ENCODE assay signal across 1 cellular context in the genomic region with DNA sequence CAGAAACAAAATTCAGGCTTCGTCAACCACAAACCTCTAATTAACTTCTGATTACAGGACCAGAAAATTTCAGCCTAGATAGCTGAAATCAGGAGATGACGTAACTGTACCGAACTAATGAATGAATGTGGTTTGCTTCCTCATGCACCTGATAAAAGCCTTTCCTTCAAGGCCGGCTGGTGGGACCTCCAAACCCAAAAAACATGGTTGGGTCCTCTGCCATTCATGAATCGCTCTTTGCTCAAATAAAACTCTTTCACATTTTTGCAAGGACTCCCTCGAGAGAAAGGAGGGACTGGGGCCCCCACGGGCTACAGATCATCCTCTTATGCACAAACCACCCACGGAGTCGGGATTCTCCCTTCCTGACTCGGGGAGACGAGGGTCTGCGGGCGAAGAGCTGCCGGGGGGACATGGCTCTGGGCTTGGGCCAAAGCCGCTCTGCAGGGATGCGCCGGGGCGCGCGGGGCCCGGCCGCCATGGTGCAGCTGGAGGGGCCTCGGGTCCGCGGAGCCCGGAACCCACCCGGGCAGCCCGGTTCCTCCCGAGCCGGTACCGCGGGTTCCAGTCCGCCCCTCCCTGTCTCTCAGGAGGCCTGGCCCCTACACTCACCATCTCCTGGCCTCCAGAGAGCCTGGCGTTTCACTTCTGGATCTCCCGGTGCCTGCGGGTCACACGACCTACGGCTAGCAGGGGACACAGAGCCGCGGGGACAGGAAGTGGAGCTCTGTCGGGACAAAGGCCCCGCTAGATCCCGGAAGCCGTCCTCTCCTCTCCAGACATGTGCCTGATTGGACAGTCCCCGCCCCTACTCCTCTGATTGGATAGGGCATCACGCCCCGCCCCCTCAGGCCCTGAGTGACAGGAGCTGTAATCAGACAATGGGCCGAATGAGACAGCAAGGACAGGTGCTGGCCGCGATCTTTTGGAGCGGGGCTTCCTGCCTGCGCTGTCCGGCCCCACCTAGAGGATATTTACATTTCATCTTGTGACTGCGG.
A peak's percentile ranks its signal among the peaks of the same experiment; 100 is the strongest.
TF ChIP-seq lines count a peak whose summit lies in the region.

Gene ZNF195, minus strand, starts transcription at position 721 of the 998 bp plus-strand sequence. Its CDS starts 106 bp downstream, at position 615.

TF ChIP-seq in K562, 482 proteins besides CTCF, POLR2A, EP300 and RAD21 (continued from another document and continues in another):
- no peak for TF ChIP-seq PHB2 (IDR thresholded peaks at IDR 0.05; ENCODE audit: low read depth)
- no peak for TF ChIP-seq HEY1 (CRISPR knock-in tag; IDR thresholded peaks at IDR 0.05; ENCODE audit: borderline replicate concordance)
- TF ChIP-seq ZSCAN32 (CRISPR knock-in tag; IDR thresholded peaks at IDR 0.05) = no peak
- no peak for TF ChIP-seq KHSRP (IDR thresholded peaks at IDR 0.05)
- TF ChIP-seq ZNF395 (CRISPR knock-in tag; IDR thresholded peaks at IDR 0.05) = no peak
- peak; percentile 72; the same call in 1 of the 2 replicates for TF ChIP-seq ZNF12 (CRISPR knock-in tag; IDR thresholded peaks at IDR 0.05)
- TF ChIP-seq CHD1 (IDR thresholded peaks at IDR 0.05; ENCODE audit: low read length) = peak; percentile 42
- no peak for TF ChIP-seq ZNF121 (CRISPR knock-in tag; conservative IDR thresholded peaks at IDR 0.05)
- TF ChIP-seq ARHGAP35 (IDR thresholded peaks at IDR 0.05; ENCODE audit: partially characterized antibody) = no peak
- no peak; the same call in 1 of the 2 replicates for TF ChIP-seq GTF2F1 (IDR thresholded peaks at IDR 0.05; ENCODE audit: low read depth, low read length)
- TF ChIP-seq DIDO1 (tag; IDR thresholded peaks at IDR 0.05; ENCODE audit: low read depth) = 0 out of 2 replicates have a peak, but pooled peaks have one; percentile 28
- TF ChIP-seq HDAC6 (IDR thresholded peaks at IDR 0.05; ENCODE audit: low read depth, low read length) = no peak
- TF ChIP-seq SAFB (IDR thresholded peaks at IDR 0.05; ENCODE audit: borderline replicate concordance, low read depth, low read length) = no peak
- no peak for TF ChIP-seq MTA1 (IDR thresholded peaks at IDR 0.05; ENCODE audit: borderline replicate concordance)
- TF ChIP-seq KLF1 (tag; IDR thresholded peaks at IDR 0.05) = 0 out of 2 replicates have a peak, but pooled peaks have one; percentile 38
- peak; percentile 83 for TF ChIP-seq RBM25 (IDR thresholded peaks at IDR 0.05; ENCODE audit: low read depth, low read length, severe bottlenecking)
- TF ChIP-seq ZFX (CRISPR knock-in tag; IDR thresholded peaks at IDR 0.05) = peak; percentile 98
- TF ChIP-seq SAFB2 (IDR thresholded peaks at IDR 0.05; ENCODE audit: borderline replicate concordance, low read depth, low read length, severe bottlenecking) = no peak
- no peak for TF ChIP-seq ZNF668 (CRISPR knock-in tag; IDR thresholded peaks at IDR 0.05)
- peak; percentile 9 to 93; a peak in 2 of 4 replicates for TF ChIP-seq HDAC1 (IDR thresholded peaks at IDR 0.05)
- TF ChIP-seq, protein P1, sequence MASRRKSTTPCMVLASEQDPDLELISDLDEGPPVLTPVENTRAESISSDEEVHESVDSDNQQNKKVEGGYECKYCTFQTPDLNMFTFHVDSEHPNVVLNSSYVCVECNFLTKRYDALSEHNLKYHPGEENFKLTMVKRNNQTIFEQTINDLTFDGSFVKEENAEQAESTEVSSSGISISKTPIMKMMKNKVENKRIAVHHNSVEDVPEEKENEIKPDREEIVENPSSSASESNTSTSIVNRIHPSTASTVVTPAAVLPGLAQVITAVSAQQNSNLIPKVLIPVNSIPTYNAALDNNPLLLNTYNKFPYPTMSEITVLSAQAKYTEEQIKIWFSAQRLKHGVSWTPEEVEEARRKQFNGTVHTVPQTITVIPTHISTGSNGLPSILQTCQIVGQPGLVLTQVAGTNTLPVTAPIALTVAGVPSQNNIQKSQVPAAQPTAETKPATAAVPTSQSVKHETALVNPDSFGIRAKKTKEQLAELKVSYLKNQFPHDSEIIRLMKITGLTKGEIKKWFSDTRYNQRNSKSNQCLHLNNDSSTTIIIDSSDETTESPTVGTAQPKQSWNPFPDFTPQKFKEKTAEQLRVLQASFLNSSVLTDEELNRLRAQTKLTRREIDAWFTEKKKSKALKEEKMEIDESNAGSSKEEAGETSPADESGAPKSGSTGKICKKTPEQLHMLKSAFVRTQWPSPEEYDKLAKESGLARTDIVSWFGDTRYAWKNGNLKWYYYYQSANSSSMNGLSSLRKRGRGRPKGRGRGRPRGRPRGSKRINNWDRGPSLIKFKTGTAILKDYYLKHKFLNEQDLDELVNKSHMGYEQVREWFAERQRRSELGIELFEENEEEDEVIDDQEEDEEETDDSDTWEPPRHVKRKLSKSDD (conservative IDR thresholded peaks at IDR 0.05; ENCODE audit: low read length) = no peak
- TF ChIP-seq PATZ1 (CRISPR knock-in tag; IDR thresholded peaks at IDR 0.05; ENCODE audit: borderline replicate concordance) = no peak
- TF ChIP-seq DEAF1 (CRISPR knock-in tag; IDR thresholded peaks at IDR 0.05) = no peak
- no peak for TF ChIP-seq BRF1 (IDR thresholded peaks at IDR 0.05; ENCODE audit: borderline replicate concordance, extremely low read depth, insufficient read length)
- no peak for TF ChIP-seq KLF10 (CRISPR knock-in tag; IDR thresholded peaks at IDR 0.05)
- peak; percentile 84; the same call in 1 of the 2 replicates for TF ChIP-seq ELF4 (CRISPR knock-in tag; IDR thresholded peaks at IDR 0.05)
- TF ChIP-seq E2F3 (CRISPR knock-in tag; IDR thresholded peaks at IDR 0.05) = no peak
- no peak for TF ChIP-seq SRSF9 (IDR thresholded peaks at IDR 0.05; ENCODE audit: borderline replicate concordance, low read depth, low read length)
- TF ChIP-seq RUNX1 (IDR thresholded peaks at IDR 0.05; ENCODE audit: low read depth) = no peak
- no peak for TF ChIP-seq MCM2 (IDR thresholded peaks at IDR 0.05; ENCODE audit: low read depth)
- TF ChIP-seq JUNB (CRISPR knock-in tag; conservative IDR thresholded peaks at IDR 0.05) = no peak
- TF ChIP-seq CHD7 (IDR thresholded peaks at IDR 0.05; ENCODE audit: low read depth, low read length) = no peak
- TF ChIP-seq ETV6 (IDR thresholded peaks at IDR 0.05; ENCODE audit: borderline replicate concordance in 1 of 2, low read depth in 2 of 2, low read length in 1 of 2) = peak; percentile 45 to 68; a peak in 2 of 4 replicates
- TF ChIP-seq ETV6 (CRISPR knock-in tag; IDR thresholded peaks at IDR 0.05; ENCODE audit: borderline replicate concordance) = no peak
- TF ChIP-seq POLR3A (IDR thresholded peaks at IDR 0.05; ENCODE audit: borderline replicate concordance, extremely low read depth, insufficient read depth, insufficient read length) = no peak
- TF ChIP-seq, protein P2, sequence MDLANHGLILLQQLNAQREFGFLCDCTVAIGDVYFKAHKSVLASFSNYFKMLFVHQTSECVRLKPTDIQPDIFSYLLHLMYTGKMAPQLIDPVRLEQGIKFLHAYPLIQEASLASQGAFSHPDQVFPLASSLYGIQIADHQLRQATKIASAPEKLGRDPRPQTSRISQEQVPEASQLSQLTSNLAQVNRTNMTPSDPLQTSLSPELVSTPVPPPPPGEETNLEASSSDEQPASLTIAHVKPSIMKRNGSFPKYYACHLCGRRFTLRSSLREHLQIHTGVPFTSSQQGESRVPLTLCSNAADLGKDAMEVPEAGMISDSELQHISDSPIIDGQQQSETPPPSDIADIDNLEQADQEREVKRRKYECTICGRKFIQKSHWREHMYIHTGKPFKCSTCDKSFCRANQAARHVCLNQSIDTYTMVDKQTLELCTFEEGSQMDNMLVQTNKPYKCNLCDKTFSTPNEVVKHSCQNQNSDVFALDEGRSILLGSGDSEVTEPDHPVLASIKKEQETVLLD (IDR thresholded peaks at IDR 0.05) = no peak
